In genomic region chr10:17685227-17685840, GRCh38 we compare ENCODE assay signal across 8 cellular contexts. TPM values are rescaled to one million over a fixed set of nuclear protein-coding genes. Genes with fewer than 3 reads are reported as not detected.
DNase-seq lines count a peak whose midpoint lies in the region; ATAC-seq and TF ChIP-seq lines count a peak whose summit lies in the region.

No MANE protein-coding gene starts in this region.

- no peaks in the 10 kb centered on the region for H3K27me3 Mint-ChIP-seq in endodermal cell (ENCODE audit: insufficient read depth)

- no peak overlapping the region for H3K4me3 ChIP-seq in endodermal cell (ENCODE audit: low read length)

- WGBS in endodermal cell (ENCODE audit: insufficient coverage in 1 of 2, insufficient read length in 1 of 2), 2 experiments = 84 to 97% methylated on average over 2 to 3 of the region's 3 CpGs

- peaks cover 22% of the 10 kb centered on the region for H3K36me3 ChIP-seq in endodermal cell (ENCODE audit: control insufficient read depth, insufficient read depth, low read length)

- H3K4me3 Mint-ChIP-seq in endodermal cell = no peak overlapping the region

- H3K27ac ChIP-seq in endodermal cell (ENCODE audit: low read depth, low read length) = no peak overlapping the region

- TF ChIP-seq CTCF in endodermal cell (conservative IDR thresholded peaks at IDR 0.05) = no peak

- H3K4me1 ChIP-seq in endodermal cell (ENCODE audit: control insufficient read depth, insufficient read depth, low read length) = no peaks in the 10 kb centered on the region

- peak; percentile 74 for ATAC-seq in GM18517 (IDR thresholded peaks at IDR 0.05; ENCODE audit: unreplicated experiment)
- peak; percentile 87 for ATAC-seq in GM21529 (IDR thresholded peaks at IDR 0.05; ENCODE audit: unreplicated experiment)
- ATAC-seq in HG03442 (IDR thresholded peaks at IDR 0.05; ENCODE audit: unreplicated experiment) = peak; percentile 71

- H3K9me3 Mint-ChIP-seq in endodermal cell = no peaks in the 10 kb centered on the region

- no peaks in the 10 kb centered on the region for H3K27me3 ChIP-seq in endodermal cell (ENCODE audit: control insufficient read depth, insufficient read depth, low read length, poor library complexity, severe bottlenecking)

- H3K9me3 ChIP-seq in endodermal cell (ENCODE audit: control insufficient read depth, low read length) = no peaks in the 10 kb centered on the region

- no peak overlapping the region for H3K9ac ChIP-seq in endodermal cell (ENCODE audit: extremely low read depth, low read length, poor library complexity, severe bottlenecking)

- H3K4me1 Mint-ChIP-seq in endodermal cell = peaks cover 3% of the 10 kb centered on the region

- H3K27ac Mint-ChIP-seq in endodermal cell = peak overlapping the region; percentile 60

- DNase-seq in endodermal cell = no peak
- no peak for DNase-seq in pons (ENCODE audit: low spot score)
- DNase-seq in NCI-H2196 (lab: John Stamatoyannopoulos, UW; ENCODE audit: unreplicated experiment) = no peak
- no peak for DNase-seq in HuH-7.5 (ENCODE audit: low spot score)
- DNase-seq in medulla oblongata (ENCODE audit: extremely low spot score) = no peak

- peaks cover 26% of the 10 kb centered on the region for H3K36me3 Mint-ChIP-seq in endodermal cell (ENCODE audit: low read depth)

RNA-seq across cellular contexts. Expression of gene STAM, which starts 41.4 kb away (rescaled TPM):
- 10 to 100 TPM; 26.7 to 30.0 TPM for total RNA-seq in endodermal cell
- polyA plus RNA-seq in endodermal cell (2013, experiment 1 of 2) = 32.7 TPM
- 36.1 TPM for polyA plus RNA-seq in endodermal cell (2013, experiment 2 of 2)
